1 cellular context compared by ENCODE assay signal in the genomic region with DNA sequence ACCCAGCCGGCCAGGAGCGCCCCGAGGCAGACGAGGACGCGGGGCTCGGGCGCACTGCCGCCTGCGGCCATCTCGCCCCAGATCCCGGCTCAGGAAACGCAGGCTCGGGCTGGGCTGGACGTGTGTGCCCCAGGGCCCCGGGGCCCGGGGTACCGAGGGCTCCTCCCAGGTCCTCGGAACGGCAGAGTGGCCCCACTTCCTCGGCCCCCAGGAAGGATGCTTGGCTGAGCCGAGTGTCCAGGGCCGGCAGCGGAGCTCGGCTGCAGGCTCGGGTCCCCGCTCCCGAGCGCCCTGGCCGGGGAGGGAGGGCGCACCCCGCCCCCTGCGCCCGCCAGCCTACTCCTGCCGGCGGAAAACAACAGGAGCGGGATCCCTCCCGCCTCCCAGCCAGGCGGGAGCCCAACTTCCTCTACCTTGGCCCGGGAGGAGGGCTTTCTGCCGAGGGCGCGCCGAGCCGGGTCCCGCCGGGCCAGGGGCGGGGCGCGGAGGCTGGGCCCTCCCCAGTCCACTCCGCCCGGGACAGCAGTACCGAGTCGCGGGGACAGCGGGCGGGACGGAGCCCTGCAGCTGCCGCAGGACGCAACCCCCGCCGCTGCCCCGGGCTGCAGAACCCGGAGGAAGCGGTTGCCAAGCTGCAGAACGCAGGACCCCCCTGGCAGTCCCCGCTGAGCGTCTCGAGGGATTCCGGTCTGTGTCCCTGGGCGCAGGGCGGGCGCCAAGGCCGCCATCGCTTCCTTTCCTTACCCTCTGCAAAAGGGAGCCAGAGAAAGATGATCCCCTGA.
TF ChIP-seq lines count a peak whose summit lies in the region.

A gene with protein sequence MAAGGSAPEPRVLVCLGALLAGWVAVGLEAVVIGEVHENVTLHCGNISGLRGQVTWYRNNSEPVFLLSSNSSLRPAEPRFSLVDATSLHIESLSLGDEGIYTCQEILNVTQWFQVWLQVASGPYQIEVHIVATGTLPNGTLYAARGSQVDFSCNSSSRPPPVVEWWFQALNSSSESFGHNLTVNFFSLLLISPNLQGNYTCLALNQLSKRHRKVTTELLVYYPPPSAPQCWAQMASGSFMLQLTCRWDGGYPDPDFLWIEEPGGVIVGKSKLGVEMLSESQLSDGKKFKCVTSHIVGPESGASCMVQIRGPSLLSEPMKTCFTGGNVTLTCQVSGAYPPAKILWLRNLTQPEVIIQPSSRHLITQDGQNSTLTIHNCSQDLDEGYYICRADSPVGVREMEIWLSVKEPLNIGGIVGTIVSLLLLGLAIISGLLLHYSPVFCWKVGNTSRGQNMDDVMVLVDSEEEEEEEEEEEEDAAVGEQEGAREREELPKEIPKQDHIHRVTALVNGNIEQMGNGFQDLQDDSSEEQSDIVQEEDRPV (minus strand): TSS at position 411 of the 782 bp plus-strand sequence. CDS start 340 bp downstream, at position 71.

TF ChIP-seq in HEK293, 187 proteins besides CTCF, POLR2A, EP300 and RAD21 (continued from another document and continues in another):
- no peak for TF ChIP-seq ZNF280D (tag by site-specific recombination; IDR thresholded peaks at IDR 0.05)
- TF ChIP-seq KLF7 (tag by site-specific recombination; IDR thresholded peaks at IDR 0.05; ENCODE audit: borderline replicate concordance) = no peak
- TF ChIP-seq, protein P1, sequence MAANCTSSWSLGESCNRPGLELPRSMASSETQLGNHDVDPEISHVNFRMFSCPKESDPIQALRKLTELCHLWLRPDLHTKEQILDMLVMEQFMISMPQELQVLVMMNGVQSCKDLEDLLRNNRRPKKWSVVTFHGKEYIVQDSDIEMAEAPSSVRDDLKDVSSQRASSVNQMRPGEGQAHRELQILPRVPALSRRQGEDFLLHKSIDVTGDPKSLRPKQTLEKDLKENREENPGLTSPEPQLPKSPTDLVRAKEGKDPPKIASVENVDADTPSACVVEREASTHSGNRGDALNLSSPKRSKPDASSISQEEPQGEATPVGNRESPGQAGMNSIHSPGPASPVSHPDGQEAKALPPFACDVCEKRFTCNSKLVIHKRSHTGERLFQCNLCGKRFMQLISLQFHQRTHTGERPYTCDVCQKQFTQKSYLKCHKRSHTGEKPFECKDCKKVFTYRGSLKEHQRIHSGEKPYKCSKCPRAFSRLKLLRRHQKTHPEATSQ (tag by site-specific recombination; IDR thresholded peaks at IDR 0.05) = no peak
- TF ChIP-seq PRDM10 (tag by site-specific recombination; IDR thresholded peaks at IDR 0.05) = no peak
- no peak for TF ChIP-seq ZNF664 (tag by site-specific recombination; IDR thresholded peaks at IDR 0.05)
- peak; percentile 98 for TF ChIP-seq ZBTB8A (tag by site-specific recombination; IDR thresholded peaks at IDR 0.05)
- TF ChIP-seq ZNF843 (tag by site-specific recombination; IDR thresholded peaks at IDR 0.05) = no peak; the same call in 1 of the 2 replicates
- no peak for TF ChIP-seq ZNF132 (tag by site-specific recombination; IDR thresholded peaks at IDR 0.05; ENCODE audit: borderline replicate concordance)
- no peak for TF ChIP-seq ZNF623 (tag by site-specific recombination; IDR thresholded peaks at IDR 0.05)
- no peak for TF ChIP-seq ZNF175 (tag by site-specific recombination; IDR thresholded peaks at IDR 0.05)
- peak; percentile 91 for TF ChIP-seq SP2 (tag by site-specific recombination; IDR thresholded peaks at IDR 0.05)
- no peak for TF ChIP-seq ZNF670 (tag by site-specific recombination; IDR thresholded peaks at IDR 0.05; ENCODE audit: low read depth)
- TF ChIP-seq ZNF514 (tag by site-specific recombination; IDR thresholded peaks at IDR 0.05) = no peak
- TF ChIP-seq ZSCAN23 (tag by site-specific recombination; IDR thresholded peaks at IDR 0.05) = no peak
- no peak for TF ChIP-seq YY1 (tag by site-specific recombination; IDR thresholded peaks at IDR 0.05)
- no peak for TF ChIP-seq ZNF155 (tag by site-specific recombination; IDR thresholded peaks at IDR 0.05)
- peak; percentile 51 for TF ChIP-seq ZSCAN30 (tag by site-specific recombination; IDR thresholded peaks at IDR 0.05)
- no peak for TF ChIP-seq ZNF266 (tag by site-specific recombination; IDR thresholded peaks at IDR 0.05; ENCODE audit: low read depth)
- no peak; the same call in 1 of the 2 replicates for TF ChIP-seq ZNF777 (tag by site-specific recombination; IDR thresholded peaks at IDR 0.05; ENCODE audit: borderline replicate concordance)
- no peak; the same call in 1 of the 2 replicates for TF ChIP-seq ZNF610 (tag by site-specific recombination; IDR thresholded peaks at IDR 0.05; ENCODE audit: borderline replicate concordance)
- no peak for TF ChIP-seq ZNF48 (tag by site-specific recombination; IDR thresholded peaks at IDR 0.05)
- no peak for TF ChIP-seq SALL2 (tag by site-specific recombination; IDR thresholded peaks at IDR 0.05; ENCODE audit: borderline replicate concordance)
- TF ChIP-seq, protein P2, sequence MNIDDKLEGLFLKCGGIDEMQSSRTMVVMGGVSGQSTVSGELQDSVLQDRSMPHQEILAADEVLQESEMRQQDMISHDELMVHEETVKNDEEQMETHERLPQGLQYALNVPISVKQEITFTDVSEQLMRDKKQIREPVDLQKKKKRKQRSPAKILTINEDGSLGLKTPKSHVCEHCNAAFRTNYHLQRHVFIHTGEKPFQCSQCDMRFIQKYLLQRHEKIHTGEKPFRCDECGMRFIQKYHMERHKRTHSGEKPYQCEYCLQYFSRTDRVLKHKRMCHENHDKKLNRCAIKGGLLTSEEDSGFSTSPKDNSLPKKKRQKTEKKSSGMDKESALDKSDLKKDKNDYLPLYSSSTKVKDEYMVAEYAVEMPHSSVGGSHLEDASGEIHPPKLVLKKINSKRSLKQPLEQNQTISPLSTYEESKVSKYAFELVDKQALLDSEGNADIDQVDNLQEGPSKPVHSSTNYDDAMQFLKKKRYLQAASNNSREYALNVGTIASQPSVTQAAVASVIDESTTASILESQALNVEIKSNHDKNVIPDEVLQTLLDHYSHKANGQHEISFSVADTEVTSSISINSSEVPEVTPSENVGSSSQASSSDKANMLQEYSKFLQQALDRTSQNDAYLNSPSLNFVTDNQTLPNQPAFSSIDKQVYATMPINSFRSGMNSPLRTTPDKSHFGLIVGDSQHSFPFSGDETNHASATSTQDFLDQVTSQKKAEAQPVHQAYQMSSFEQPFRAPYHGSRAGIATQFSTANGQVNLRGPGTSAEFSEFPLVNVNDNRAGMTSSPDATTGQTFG (tag by site-specific recombination; IDR thresholded peaks at IDR 0.05; ENCODE audit: borderline replicate concordance) = no peak
- no peak for TF ChIP-seq MZF1 (tag by site-specific recombination; IDR thresholded peaks at IDR 0.05; ENCODE audit: borderline replicate concordance)
- TF ChIP-seq ZNF140 (tag by site-specific recombination; IDR thresholded peaks at IDR 0.05) = no peak
- TF ChIP-seq TCF7L2 (IDR thresholded peaks at IDR 0.05; ENCODE audit: borderline replicate concordance, low read depth, low read length) = no peak
- TF ChIP-seq, protein P3, sequence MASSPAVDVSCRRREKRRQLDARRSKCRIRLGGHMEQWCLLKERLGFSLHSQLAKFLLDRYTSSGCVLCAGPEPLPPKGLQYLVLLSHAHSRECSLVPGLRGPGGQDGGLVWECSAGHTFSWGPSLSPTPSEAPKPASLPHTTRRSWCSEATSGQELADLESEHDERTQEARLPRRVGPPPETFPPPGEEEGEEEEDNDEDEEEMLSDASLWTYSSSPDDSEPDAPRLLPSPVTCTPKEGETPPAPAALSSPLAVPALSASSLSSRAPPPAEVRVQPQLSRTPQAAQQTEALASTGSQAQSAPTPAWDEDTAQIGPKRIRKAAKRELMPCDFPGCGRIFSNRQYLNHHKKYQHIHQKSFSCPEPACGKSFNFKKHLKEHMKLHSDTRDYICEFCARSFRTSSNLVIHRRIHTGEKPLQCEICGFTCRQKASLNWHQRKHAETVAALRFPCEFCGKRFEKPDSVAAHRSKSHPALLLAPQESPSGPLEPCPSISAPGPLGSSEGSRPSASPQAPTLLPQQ (tag by site-specific recombination; IDR thresholded peaks at IDR 0.05) = peak; percentile 77
- TF ChIP-seq ZNF510 (tag by site-specific recombination; IDR thresholded peaks at IDR 0.05; ENCODE audit: insufficient replicate concordance) = no peak
- TF ChIP-seq ZBTB17 (tag by site-specific recombination; IDR thresholded peaks at IDR 0.05) = peak; percentile 83
- peak; percentile 58 for TF ChIP-seq KLF10 (tag by site-specific recombination; IDR thresholded peaks at IDR 0.05)
- TF ChIP-seq ZNF654 (tag by site-specific recombination; IDR thresholded peaks at IDR 0.05; ENCODE audit: low read depth) = no peak
- TF ChIP-seq ZNF473 (tag by site-specific recombination; IDR thresholded peaks at IDR 0.05) = no peak
- TF ChIP-seq, protein P4, sequence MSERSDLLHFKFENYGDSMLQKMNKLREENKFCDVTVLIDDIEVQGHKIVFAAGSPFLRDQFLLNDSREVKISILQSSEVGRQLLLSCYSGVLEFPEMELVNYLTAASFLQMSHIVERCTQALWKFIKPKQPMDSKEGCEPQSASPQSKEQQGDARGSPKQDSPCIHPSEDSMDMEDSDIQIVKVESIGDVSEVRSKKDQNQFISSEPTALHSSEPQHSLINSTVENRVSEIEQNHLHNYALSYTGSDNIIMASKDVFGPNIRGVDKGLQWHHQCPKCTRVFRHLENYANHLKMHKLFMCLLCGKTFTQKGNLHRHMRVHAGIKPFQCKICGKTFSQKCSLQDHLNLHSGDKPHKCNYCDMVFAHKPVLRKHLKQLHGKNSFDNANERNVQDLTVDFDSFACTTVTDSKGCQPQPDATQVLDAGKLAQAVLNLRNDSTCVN (tag by site-specific recombination; optimal IDR thresholded peaks at IDR 0.05) = peak; percentile 92
- no peak for TF ChIP-seq ZNF292 (tag by site-specific recombination; IDR thresholded peaks at IDR 0.05; ENCODE audit: borderline replicate concordance, low read depth)
- TF ChIP-seq ZNF776 (tag by site-specific recombination; IDR thresholded peaks at IDR 0.05; ENCODE audit: borderline replicate concordance) = no peak
- peak; percentile 47; the same call in 1 of the 2 replicates for TF ChIP-seq KLF16 (tag by site-specific recombination; IDR thresholded peaks at IDR 0.05)
- TF ChIP-seq ZFP41 (tag by site-specific recombination; IDR thresholded peaks at IDR 0.05; ENCODE audit: borderline replicate concordance) = no peak
- no peak for TF ChIP-seq ZNF112 (tag by site-specific recombination; IDR thresholded peaks at IDR 0.05)
- TF ChIP-seq TRIM28 (IDR thresholded peaks at IDR 0.05; ENCODE audit: borderline replicate concordance, low read length) = no peak
- peak; percentile 72; the same call in 1 of the 2 replicates for TF ChIP-seq KLF8 (tag by site-specific recombination; IDR thresholded peaks at IDR 0.05)
- TF ChIP-seq ZNF561 (tag by site-specific recombination; IDR thresholded peaks at IDR 0.05; ENCODE audit: borderline replicate concordance) = peak; percentile 87; the same call in 1 of the 2 replicates
- no peak; the same call in 1 of the 2 replicates for TF ChIP-seq ZNF585B (tag by site-specific recombination; IDR thresholded peaks at IDR 0.05)
- peak; percentile 35; the same call in 1 of the 2 replicates for TF ChIP-seq ZBTB44 (tag by site-specific recombination; IDR thresholded peaks at IDR 0.05)
- TF ChIP-seq ZNF133 (tag by site-specific recombination; IDR thresholded peaks at IDR 0.05) = no peak
- no peak for TF ChIP-seq ZNF747 (tag by site-specific recombination; IDR thresholded peaks at IDR 0.05)
